Comparison of ENCODE assay signal across 12 cellular contexts in the genomic region with DNA sequence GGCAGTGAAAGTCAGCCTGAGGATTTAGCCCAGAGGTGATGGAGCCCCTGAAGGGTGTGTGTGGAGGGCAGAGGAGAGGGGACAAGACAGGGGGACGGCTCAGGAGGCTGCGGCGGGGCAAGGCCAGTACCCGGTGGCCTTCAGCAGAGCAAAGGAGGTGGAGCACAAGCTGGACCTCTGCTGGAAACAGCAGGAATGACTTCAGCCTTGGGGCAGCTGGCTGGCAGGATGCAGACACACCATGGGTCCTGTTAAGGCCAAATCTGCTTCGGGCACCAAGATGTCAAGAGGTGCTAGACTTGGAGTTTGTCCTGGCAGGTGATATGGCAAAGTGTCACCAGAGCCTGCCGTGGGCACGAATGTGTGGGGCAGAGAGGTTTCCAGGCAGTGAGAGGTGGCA.
DNase-seq lines count a peak whose midpoint lies in the region; ATAC-seq and TF ChIP-seq lines count a peak whose summit lies in the region.
"Had no signal": no experiment of that assay in that cellular context is flagged by ENCODE, and none has a peak within 500 bp of the region (broad histone marks: within the 10 kb centered on the region; RNA-seq: fewer than 3 reads in every experiment).

No MANE protein-coding gene starts in this region.

- DNase-seq in activated CD4-positive, alpha-beta T cell treated with anti-CD3 and anti-CD28 coated beads, Interleukin-2, amount 10 ng/mL, durations not matched to agents 24 days and 14 days = no peak
- no peak for DNase-seq in activated CD4-positive, alpha-beta T cell treated with anti-CD3 and anti-CD28 coated beads for 4 hours
- DNase-seq in WERI-Rb-1 (no peak), foreskin fibroblast (peak in 1 of 2 donors; percentile 33), stomach (no peak), GM19238 (ENCODE audit: insufficient read length, low spot score) (no peak)
- DNase-seq: NCI-H2081; PC-9; stimulated activated CD4-positive, alpha-beta T cell treated with anti-CD3 and anti-CD28 coated beads, Interleukin-15, amount 100 ng/mL, for 24 hours had no signal

- TF ChIP-seq CTCF in WERI-Rb-1 (IDR thresholded peaks at IDR 0.05; ENCODE audit: low read depth, low read length) (peak; percentile 72), foreskin fibroblast (IDR thresholded peaks at IDR 0.05; ENCODE audit: low read depth, low read length) (peak; percentile 7), stomach (IDR thresholded peaks at IDR 0.05) (no peak)

- no peak for TF ChIP-seq POLR2A in stomach (IDR thresholded peaks at IDR 0.05)

- H3K36me3 Mint-ChIP-seq in activated CD4-positive, alpha-beta T cell treated with anti-CD3 and anti-CD28 coated beads, Interleukin-2, amount 10 ng/mL, durations not matched to agents 24 days and 14 days (ENCODE audit: low read depth) = peaks cover 65% of the 10 kb centered on the region

- no peaks in the 10 kb centered on the region for H3K9me3 Mint-ChIP-seq in activated CD4-positive, alpha-beta T cell treated with anti-CD3 and anti-CD28 coated beads, Interleukin-2, amount 10 ng/mL, durations not matched to agents 24 days and 14 days

- no peak overlapping the region for H3K27ac ChIP-seq in WERI-Rb-1
- peak overlapping the region in 4 of 5 donors; percentile 82 to 90 (median 84) for H3K27ac ChIP-seq in stomach
- H3K27ac ChIP-seq: PC-9 had no signal

- peak overlapping the region; percentile 48 for H3K27ac Mint-ChIP-seq in activated CD4-positive, alpha-beta T cell treated with anti-CD3 and anti-CD28 coated beads, Interleukin-2, amount 10 ng/mL, durations not matched to agents 24 days and 14 days

- ATAC-seq in HG03095 (IDR thresholded peaks at IDR 0.05; ENCODE audit: unreplicated experiment) = no peak
- ATAC-seq in GM21381 (IDR thresholded peaks at IDR 0.05; ENCODE audit: unreplicated experiment) = no peak
- ATAC-seq: activated CD4-positive, CD25-positive, alpha-beta regulatory T cell treated with anti-CD3 and anti-CD28 coated beads, Interleukin-2, amount 50 U/mL, for 24 hours had no signal

- 79 to 86% (median 82%) methylated on average over 7 of the region's 7 CpGs for WGBS in stomach, 5 donors

- no peak for TF ChIP-seq EP300 in stomach (IDR thresholded peaks at IDR 0.05)

- intact Hi-C loops in activated CD4-positive, alpha-beta T cell treated with anti-CD3 and anti-CD28 coated beads, Interleukin-2, amount 10 ng/mL, durations not matched to agents 24 days and 14 days (cut with micrococcal nuclease) = no loop called here
- intact Hi-C loops in stomach (cut with DNase I; ENCODE audit: low total_unique reads) = no loop called here

- H3K36me3 ChIP-seq in WERI-Rb-1 (no peaks in the 10 kb centered on the region), stomach (peaks cover 8 to 58% (median 39%) of the 10 kb centered on the region in 4 donors)

- H3K27me3 ChIP-seq in WERI-Rb-1 (ENCODE audit: insufficient read depth, low read depth, severe bottlenecking) (no peaks in the 10 kb centered on the region), stomach (no peaks in the 10 kb centered on the region)

- peak overlapping the region; percentile 72 for H3K4me3 Mint-ChIP-seq in activated CD4-positive, alpha-beta T cell treated with anti-CD3 and anti-CD28 coated beads, Interleukin-2, amount 10 ng/mL, durations not matched to agents 24 days and 14 days

- peaks cover 66% of the 10 kb centered on the region for H3K4me1 Mint-ChIP-seq in activated CD4-positive, alpha-beta T cell treated with anti-CD3 and anti-CD28 coated beads, Interleukin-2, amount 10 ng/mL, durations not matched to agents 24 days and 14 days

- peaks cover 0 to 41% (median 0%) of the 10 kb centered on the region in 4 donors for H3K4me1 ChIP-seq in stomach

- no peaks in the 10 kb centered on the region for H3K27me3 Mint-ChIP-seq in activated CD4-positive, alpha-beta T cell treated with anti-CD3 and anti-CD28 coated beads, Interleukin-2, amount 10 ng/mL, durations not matched to agents 24 days and 14 days

- H3K9me3 ChIP-seq in WERI-Rb-1 (ENCODE audit: severe bottlenecking) (no peaks in the 10 kb centered on the region), stomach (no peaks in the 10 kb centered on the region)

- H3K4me3 ChIP-seq in WERI-Rb-1 (ENCODE audit: low read depth, low read length) (no peak overlapping the region), foreskin fibroblast (ENCODE audit: low read depth in 1 of 2, low read length in 2 of 2) (no peak overlapping the region), stomach (peak overlapping the region in 1 of 4 donors; percentile 37)
- H3K4me3 ChIP-seq: PC-9 had no signal

Comparison
In these comparisons a context has a peak if more than half of its experiments do, and no peak if none do; other contexts are left out.
1. CTCF ChIP-seq: peak in WERI-Rb-1 (single experiment) and foreskin fibroblast (single experiment); none in stomach (0 of 7).